Comparison of ENCODE assay signal across 15 cellular contexts in genomic region chr13:39767791-39768564, GRCh38.
DNase-seq lines count a peak whose midpoint lies in the region; ATAC-seq, FAIRE-seq and TF ChIP-seq lines count a peak whose summit lies in the region.
"Had no signal": no experiment of that assay in that cellular context is flagged by ENCODE, and none has a peak within 500 bp of the region (broad histone marks: within the 10 kb centered on the region; RNA-seq: fewer than 3 reads in every experiment).

No MANE protein-coding gene starts in this region.

- H3K4me3 ChIP-seq in astrocyte (ENCODE audit: insufficient read depth, low read depth, low read length) (no peak overlapping the region), trophoblast cell (ENCODE audit: low read depth, low read length) (no peak overlapping the region)
- H3K4me3 ChIP-seq: suprapubic skin had no signal

- H3K27ac ChIP-seq in astrocyte (ENCODE audit: low read depth, low read length) (no peak overlapping the region), trophoblast cell (ENCODE audit: low read depth, low read length) (no peak overlapping the region)
- H3K27ac ChIP-seq: HL-60, suprapubic skin had no signal

- no peak overlapping the region for H3K23ac ChIP-seq in trophoblast cell (ENCODE audit: low read length)

- FAIRE-seq in astrocyte (lab: Jason Lieb, UNC) = no peak

- H2AFZ ChIP-seq in astrocyte (ENCODE audit: low read depth, low read length) = no peak overlapping the region
- H2AFZ ChIP-seq in trophoblast cell (ENCODE audit: insufficient read depth, low read length, poor library complexity) = no peak overlapping the region

- WGBS in trophoblast cell (ENCODE audit: extremely low coverage, insufficient coverage, insufficient read length) = no CpG with 5 or more reads among the region's 3 CpGs

- H4K20me1 ChIP-seq in astrocyte (ENCODE audit: insufficient read depth, low read length) = no peaks in the 10 kb centered on the region

- no peaks in the 10 kb centered on the region for H3K27me3 ChIP-seq in astrocyte (ENCODE audit: insufficient read depth, low read length)
- H3K27me3 ChIP-seq in trophoblast cell (ENCODE audit: insufficient read depth, low read length) = no peaks in the 10 kb centered on the region
- H3K27me3 ChIP-seq: suprapubic skin had no signal

- H3K79me1 ChIP-seq in trophoblast cell (ENCODE audit: low read length) = peaks cover 2% of the 10 kb centered on the region

- no peak overlapping the region for H2BK5ac ChIP-seq in trophoblast cell (ENCODE audit: low read depth, low read length, poor library complexity)

- H3K9me3 Mint-ChIP-seq in astrocyte (ENCODE audit: unreplicated experiment) = peaks cover 2% of the 10 kb centered on the region
- H3K9me3 Mint-ChIP-seq: activated CD4-positive, alpha-beta memory T cell treated with anti-CD3 and anti-CD28 coated beads, Interleukin-2, amount 10 ng/mL, durations not matched to agents 7 days and 5 days; neural crest cell had no signal

- no peak overlapping the region for H3K4ac ChIP-seq in trophoblast cell (ENCODE audit: low read depth, low read length)

- H4K8ac ChIP-seq in trophoblast cell (ENCODE audit: low read depth, low read length) = no peak overlapping the region

- no peaks in the 10 kb centered on the region for H3K79me2 ChIP-seq in astrocyte (ENCODE audit: insufficient read depth, low read length)
- H3K79me2 ChIP-seq in trophoblast cell (ENCODE audit: control insufficient read depth, insufficient read depth, low read length, poor library complexity) = no peaks in the 10 kb centered on the region

- no peak overlapping the region for H3K27ac Mint-ChIP-seq in astrocyte (ENCODE audit: unreplicated experiment)
- H3K27ac Mint-ChIP-seq: activated CD4-positive, alpha-beta memory T cell treated with anti-CD3 and anti-CD28 coated beads, Interleukin-2, amount 10 ng/mL, durations not matched to agents 7 days and 5 days had no signal

- H2AK5ac ChIP-seq in trophoblast cell (ENCODE audit: low read length) = no peak overlapping the region

- H3K4me3 Mint-ChIP-seq in astrocyte (ENCODE audit: unreplicated experiment) = no peak overlapping the region
- H3K4me3 Mint-ChIP-seq: activated CD4-positive, alpha-beta memory T cell treated with anti-CD3 and anti-CD28 coated beads, Interleukin-2, amount 10 ng/mL, durations not matched to agents 7 days and 5 days; neural crest cell had no signal

- H3K9ac ChIP-seq in astrocyte (ENCODE audit: low read length) = no peak overlapping the region
- H3K9ac ChIP-seq in trophoblast cell (ENCODE audit: low read length) = no peak overlapping the region

- peak overlapping the region; percentile 39 for H3K14ac ChIP-seq in trophoblast cell (ENCODE audit: low read length)

- H3K27me3 Mint-ChIP-seq in astrocyte (ENCODE audit: low read depth, unreplicated experiment) = no peaks in the 10 kb centered on the region
- H3K27me3 Mint-ChIP-seq: activated CD4-positive, alpha-beta memory T cell treated with anti-CD3 and anti-CD28 coated beads, Interleukin-2, amount 10 ng/mL, durations not matched to agents 7 days and 5 days had no signal

- ATAC-seq in GM18907 (IDR thresholded peaks at IDR 0.05; ENCODE audit: unreplicated experiment) (peak; percentile 49), GM21515 (IDR thresholded peaks at IDR 0.05; ENCODE audit: unreplicated experiment) (no peak)
- ATAC-seq: left ventricle myocardium superior had no signal

- TF ChIP-seq CTCF in astrocyte (IDR thresholded peaks at IDR 0.05; ENCODE audit: insufficient read depth, low read depth, low read length) = no peak

- DNase-seq in NCI-H146 (lab: John Stamatoyannopoulos, UW) (peak; percentile 90), astrocyte (ENCODE audit: low read depth) (no peak), trophoblast cell (no peak)
- DNase-seq in stimulated activated CD8-positive, alpha-beta memory T cell treated with anti-CD3 and anti-CD28 coated beads, Interleukin-4, amount 100 ng/mL, for 48 hours = no peak
- DNase-seq in stimulated activated CD4-positive, alpha-beta T cell treated with anti-CD3 and anti-CD28 coated beads, Interleukin-2, amount 100 ng/mL, for 48 hours = no peak
- DNase-seq: activated CD4-positive, alpha-beta memory T cell treated with anti-CD3 and anti-CD28 coated beads, Interleukin-2, amount 10 ng/mL, durations not matched to agents 7 days and 5 days; activated effector memory CD4-positive, alpha-beta T cell treated with Interleukin-2 at 50 U/mL for 16 hours; left ventricle myocardium superior; T-helper 9 cell had no signal

- peaks cover 9% of the 10 kb centered on the region for H3K36me3 Mint-ChIP-seq in astrocyte (ENCODE audit: low read depth, unreplicated experiment)
- H3K36me3 Mint-ChIP-seq: brain had no signal

- no peak overlapping the region for H3K18ac ChIP-seq in trophoblast cell (ENCODE audit: low read length)

- H3K9me3 ChIP-seq in astrocyte (ENCODE audit: insufficient read depth, low read depth, low read length) (no peaks in the 10 kb centered on the region), trophoblast cell (ENCODE audit: insufficient read depth, low read depth, low read length) (peaks cover 2% of the 10 kb centered on the region)
- H3K9me3 ChIP-seq: suprapubic skin had no signal

- H4K91ac ChIP-seq in trophoblast cell (ENCODE audit: low read depth, low read length) = peak overlapping the region; percentile 39

- H4K12ac ChIP-seq in trophoblast cell (ENCODE audit: low read depth, low read length) = no peak overlapping the region

- peaks cover 4% of the 10 kb centered on the region for H3K4me1 Mint-ChIP-seq in astrocyte (ENCODE audit: low read depth, unreplicated experiment)
- H3K4me1 Mint-ChIP-seq: activated CD4-positive, alpha-beta memory T cell treated with anti-CD3 and anti-CD28 coated beads, Interleukin-2, amount 10 ng/mL, durations not matched to agents 7 days and 5 days; neural crest cell had no signal

- peak overlapping the region; percentile 24 for H2BK12ac ChIP-seq in trophoblast cell (ENCODE audit: low read length)

- H3K4me2 ChIP-seq in astrocyte (ENCODE audit: low read length) = peak overlapping the region; percentile 8
- H3K4me2 ChIP-seq in trophoblast cell (ENCODE audit: low read length) = no peak overlapping the region

- H3K36me3 ChIP-seq in astrocyte (ENCODE audit: insufficient read depth, low read length) = no peaks in the 10 kb centered on the region
- peaks cover 0 to 2% of the 10 kb centered on the region in 2 experiments for H3K36me3 ChIP-seq in trophoblast cell (ENCODE audit: control insufficient read depth in 1 of 2, insufficient read depth in 2 of 2, low read length in 2 of 2)
- H3K36me3 ChIP-seq: suprapubic skin had no signal

- no peak overlapping the region for H2BK120ac ChIP-seq in trophoblast cell (ENCODE audit: insufficient read depth, low read length, poor library complexity)

- H3K4me1 ChIP-seq in astrocyte (ENCODE audit: insufficient read depth, low read length) (peaks cover 4% of the 10 kb centered on the region), trophoblast cell (ENCODE audit: control insufficient read depth in 1 of 2, insufficient read depth in 2 of 2, low read length in 2 of 2) (peaks cover 0 to 6% of the 10 kb centered on the region in 2 experiments)
